Comparison of ENCODE assay signal across 8 cellular contexts in the genomic region with DNA sequence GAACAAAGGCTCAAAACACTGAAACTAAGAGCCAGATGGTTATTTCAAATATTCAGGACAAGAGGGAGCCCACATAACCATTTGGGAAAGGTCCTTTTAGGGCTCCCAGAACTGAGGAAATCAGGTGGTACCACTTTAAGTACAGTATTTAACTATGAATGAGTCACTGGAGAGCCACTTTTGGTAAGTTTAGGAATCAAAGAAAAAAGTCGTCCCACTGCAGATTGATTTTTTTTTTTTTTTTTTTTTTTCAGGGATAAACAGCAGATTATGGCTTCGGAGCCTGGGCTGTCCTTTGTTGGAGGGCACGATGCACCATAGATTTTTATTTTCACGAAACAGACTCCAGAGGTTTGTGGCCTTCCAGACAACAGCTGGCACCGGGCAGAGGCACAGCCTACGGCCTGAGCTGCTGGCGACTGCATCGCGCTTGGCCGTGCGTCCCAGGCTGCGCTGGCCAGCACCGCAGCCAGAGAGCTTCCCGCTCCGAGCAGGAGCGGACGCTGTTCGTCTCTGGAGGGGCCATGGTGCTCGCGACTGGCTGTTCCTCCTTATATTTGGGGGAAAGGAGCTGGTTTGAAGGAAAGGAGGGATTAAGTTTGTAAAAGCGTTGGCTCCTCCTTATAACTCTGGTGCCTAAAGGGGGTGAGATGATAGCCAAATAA.
A peak's percentile ranks its signal among the peaks of the same experiment; 100 is the strongest.
DNase-seq lines count a peak whose midpoint lies in the region; ATAC-seq and TF ChIP-seq lines count a peak whose summit lies in the region.

No MANE protein-coding gene starts in this region.

- H3K36me3 Mint-ChIP-seq in activated T-cell treated with anti-CD3 and anti-CD28 coated beads, Interleukin-2, amount 50 U/mL, for 24 hours (ENCODE audit: low read depth): no peaks in the 10 kb centered on the region
- peaks cover 5% of the 10 kb centered on the region for H3K36me3 Mint-ChIP-seq in neural crest cell (ENCODE audit: low read depth)
- H3K36me3 Mint-ChIP-seq in CD4-positive, alpha-beta T cell (ENCODE audit: low read depth): no peaks in the 10 kb centered on the region

- no peaks in the 10 kb centered on the region for H3K9me3 ChIP-seq in CD4-positive, alpha-beta T cell (ENCODE audit: control insufficient read depth, low read length)

- H3K27ac ChIP-seq in CD4-positive, alpha-beta T cell (ENCODE audit: low read depth, low read length): no peak overlapping the region

- H3K4me3 Mint-ChIP-seq in activated T-cell treated with anti-CD3 and anti-CD28 coated beads, Interleukin-2, amount 50 U/mL, for 24 hours: peak overlapping the region; percentile 51
- peak overlapping the region; percentile 96 for H3K4me3 Mint-ChIP-seq in neural crest cell
- H3K4me3 Mint-ChIP-seq in CD4-positive, alpha-beta T cell: no peak overlapping the region

- no peak for ATAC-seq in HG03342 (IDR thresholded peaks at IDR 0.05; ENCODE audit: unreplicated experiment)
- ATAC-seq in CD4-positive, alpha-beta T cell (ENCODE audit: poor library complexity): no peak
- no peak for ATAC-seq in HG03565 (IDR thresholded peaks at IDR 0.05; ENCODE audit: unreplicated experiment)

- H3K27me3 ChIP-seq in CD4-positive, alpha-beta T cell (ENCODE audit: control insufficient read depth, insufficient read depth, low read length): peaks cover 24% of the 10 kb centered on the region

- intact Hi-C loops in CD4-positive, alpha-beta T cell (cut with DNase I, micrococcal nuclease): no loop called here

- no peak for DNase-seq in activated T-cell treated with anti-CD3 and anti-CD28 coated beads, Interleukin-2, amount 50 U/mL, for 24 hours
- DNase-seq in activated T-cell treated with anti-CD3 and anti-CD28 coated beads, Interleukin-2, amount 50 U/mL, for 1 hour: no peak
- DNase-seq in SK-N-DZ (ENCODE audit: low spot score): peak; percentile 69
- DNase-seq in fibroblast of the aortic adventitia (ENCODE audit: low read depth): peak; percentile 25
- DNase-seq in neural crest cell (ENCODE audit: low read depth, low spot score): peak; percentile 52
- no peak for DNase-seq in CD4-positive, alpha-beta T cell

- CTCF ChIA-PET in CD4-positive, alpha-beta T cell (lab: Charles Lee): no interaction called here

- H3K27ac Mint-ChIP-seq in activated T-cell treated with anti-CD3 and anti-CD28 coated beads, Interleukin-2, amount 50 U/mL, for 24 hours: no peak overlapping the region
- peak overlapping the region; percentile 95 for H3K27ac Mint-ChIP-seq in neural crest cell (ENCODE audit: unreplicated experiment)
- H3K27ac Mint-ChIP-seq in CD4-positive, alpha-beta T cell: no peak overlapping the region

- TF ChIP-seq CTCF in fibroblast of the aortic adventitia (IDR thresholded peaks at IDR 0.05; ENCODE audit: insufficient read depth, low read length): no peak
- TF ChIP-seq CTCF in neural crest cell (conservative IDR thresholded peaks at IDR 0.05): no peak
- no peak for TF ChIP-seq CTCF in CD4-positive, alpha-beta T cell (IDR thresholded peaks at IDR 0.05)

- POLR2A ChIA-PET in CD4-positive, alpha-beta T cell (lab: Charles Lee): no interaction called here

- peaks cover 12% of the 10 kb centered on the region for H3K4me1 Mint-ChIP-seq in activated T-cell treated with anti-CD3 and anti-CD28 coated beads, Interleukin-2, amount 50 U/mL, for 24 hours (ENCODE audit: low read depth)
- H3K4me1 Mint-ChIP-seq in neural crest cell: peaks cover 25% of the 10 kb centered on the region
- peaks cover 6% of the 10 kb centered on the region for H3K4me1 Mint-ChIP-seq in CD4-positive, alpha-beta T cell (ENCODE audit: low read depth)

- H3K9me3 Mint-ChIP-seq in activated T-cell treated with anti-CD3 and anti-CD28 coated beads, Interleukin-2, amount 50 U/mL, for 24 hours: no peaks in the 10 kb centered on the region
- H3K9me3 Mint-ChIP-seq in neural crest cell: no peaks in the 10 kb centered on the region
- no peaks in the 10 kb centered on the region for H3K9me3 Mint-ChIP-seq in CD4-positive, alpha-beta T cell

- H3K4me3 ChIP-seq in fibroblast of the aortic adventitia (ENCODE audit: low read depth, low read length): peak overlapping the region; percentile 63

- H3K27me3 Mint-ChIP-seq in activated T-cell treated with anti-CD3 and anti-CD28 coated beads, Interleukin-2, amount 50 U/mL, for 24 hours: peaks cover 57% of the 10 kb centered on the region
- peaks cover 8% of the 10 kb centered on the region for H3K27me3 Mint-ChIP-seq in neural crest cell (ENCODE audit: low read depth)
- H3K27me3 Mint-ChIP-seq in CD4-positive, alpha-beta T cell: peaks cover 58% of the 10 kb centered on the region

Comparison
In these comparisons a context has a peak if more than half of its experiments do, and no peak if none do; other contexts are left out.
1. DNase-seq: peak in SK-N-DZ (single experiment), fibroblast of the aortic adventitia (single experiment) and neural crest cell (single experiment); none in activated T-cell treated with anti-CD3 and anti-CD28 coated beads, Interleukin-2, amount 50 U/mL, for 24 hours (single experiment), activated T-cell treated with anti-CD3 and anti-CD28 coated beads, Interleukin-2, amount 50 U/mL, for 1 hour (single experiment) and CD4-positive, alpha-beta T cell (0 of 10).